In the genomic region with DNA sequence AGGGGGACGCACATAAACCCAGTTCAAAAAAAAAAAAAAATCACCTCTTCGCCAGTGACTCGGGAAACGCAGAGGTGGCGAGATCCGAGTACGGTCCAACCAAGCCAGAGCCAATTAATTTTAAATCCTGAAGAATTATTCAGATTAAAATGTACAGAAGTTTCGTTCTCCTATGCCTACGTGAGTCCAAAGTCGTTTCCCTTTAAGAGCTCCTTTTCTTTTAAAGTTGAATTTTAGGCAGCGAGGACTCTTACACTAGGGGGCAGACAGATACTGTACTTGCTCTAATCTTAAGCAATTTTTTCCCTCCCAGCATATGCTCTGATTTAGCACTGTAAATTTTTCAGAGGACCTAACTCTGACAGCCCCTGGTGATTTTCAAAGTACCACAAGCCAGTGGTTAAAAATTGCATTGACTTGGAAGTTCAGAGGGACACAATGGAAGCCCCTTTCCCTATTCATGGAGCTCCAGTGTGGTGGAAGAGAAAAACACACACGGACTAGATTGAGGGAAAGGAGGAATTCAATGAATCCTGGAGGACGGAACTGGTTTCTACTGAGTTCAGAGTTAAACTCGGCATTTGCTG, we compare ENCODE assay signal across 8 cellular contexts. TPM values are rescaled to one million over a fixed set of nuclear protein-coding genes. Genes with fewer than 3 reads are reported as not detected.
DNase-seq lines count a peak whose midpoint lies in the region; ATAC-seq and TF ChIP-seq lines count a peak whose summit lies in the region.

No MANE protein-coding gene starts in this region.

- POLR2A ChIA-PET in CD4-positive, alpha-beta T cell (lab: Charles Lee), result no interaction called here

- H3K27me3 Mint-ChIP-seq in CD4-positive, alpha-beta T cell, result peaks cover 83% of the 10 kb centered on the region

- CTCF ChIA-PET in CD4-positive, alpha-beta T cell (lab: Charles Lee), result no interaction called here

- no peaks in the 10 kb centered on the region for H3K9me3 ChIP-seq in liver (ENCODE audit: control insufficient read depth in 4 of 4, low read length in 3 of 4)
- no peaks in the 10 kb centered on the region for H3K9me3 ChIP-seq in upper lobe of left lung
- peaks cover 5% of the 10 kb centered on the region for H3K9me3 ChIP-seq in CD4-positive, alpha-beta T cell (ENCODE audit: control insufficient read depth, low read length)

- intact Hi-C loops in CD4-positive, alpha-beta T cell (cut with DNase I, micrococcal nuclease), result no loop called here

- H3K36me3 ChIP-seq in liver (ENCODE audit: control insufficient read depth in 4 of 4, insufficient read depth in 3 of 4, low read depth in 1 of 4, low read length in 3 of 4), result no peaks in the 10 kb centered on the region
- H3K36me3 ChIP-seq in upper lobe of left lung, result no peaks in the 10 kb centered on the region

- peaks cover 24% of the 10 kb centered on the region for H3K4me1 Mint-ChIP-seq in CD4-positive, alpha-beta T cell (ENCODE audit: low read depth)

- H3K4me3 Mint-ChIP-seq in CD4-positive, alpha-beta T cell, result no peak overlapping the region

- H3K4me1 ChIP-seq in liver (ENCODE audit: control insufficient read depth in 4 of 4, insufficient read depth in 4 of 4, low read length in 3 of 4), result peaks cover 3 to 42% (median 39%) of the 10 kb centered on the region in 4 donors
- H3K4me1 ChIP-seq in upper lobe of left lung, result peaks cover 1 to 15% (median 9%) of the 10 kb centered on the region in 4 donors

- WGBS in liver, result 3% methylated on average over 14 of the region's 14 CpGs
- WGBS in upper lobe of left lung, 2 donors, result 7 to 14% methylated on average over 14 of the region's 14 CpGs

- H3K27me3 ChIP-seq in liver (ENCODE audit: control insufficient read depth in 4 of 4, insufficient read depth in 4 of 4, low read length in 3 of 4), result no peaks in the 10 kb centered on the region
- H3K27me3 ChIP-seq in upper lobe of left lung, result peaks cover 0 to 13% (median 6%) of the 10 kb centered on the region in 4 donors
- H3K27me3 ChIP-seq in CD4-positive, alpha-beta T cell (ENCODE audit: control insufficient read depth, insufficient read depth, low read length), result peaks cover 87% of the 10 kb centered on the region

- peak; percentile 80 for TF ChIP-seq CTCF in liver (IDR thresholded peaks at IDR 0.05; ENCODE audit: low read depth, low read length, missing input control)
- peak; percentile 44 to 72 (median 62) for TF ChIP-seq CTCF in upper lobe of left lung (IDR thresholded peaks at IDR 0.05)
- no peak for TF ChIP-seq CTCF in CD4-positive, alpha-beta T cell (IDR thresholded peaks at IDR 0.05)

- no peak for TF ChIP-seq POLR2A in upper lobe of left lung (IDR thresholded peaks at IDR 0.05)

- no peaks in the 10 kb centered on the region for H3K36me3 Mint-ChIP-seq in CD4-positive, alpha-beta T cell (ENCODE audit: low read depth)

- ATAC-seq in HG02678 (IDR thresholded peaks at IDR 0.05; ENCODE audit: unreplicated experiment) (peak; percentile 21), upper lobe of left lung (ENCODE audit: low FRiP score in 2 of 2) (peak; percentile 69 to 75), HG03095 (IDR thresholded peaks at IDR 0.05; ENCODE audit: unreplicated experiment) (no peak)
- ATAC-seq in CD4-positive, alpha-beta T cell (ENCODE audit: poor library complexity), result no peak

- DNase-seq in DMS79 treated with DMSO at 0.1 percent for 48 hours (lab: John Stamatoyannopoulos, UW) (peak; percentile 43), NCI-H82 (lab: John Stamatoyannopoulos, UW) (peak; percentile 81), upper lobe of left lung (no peak)
- DNase-seq in CD4-positive, alpha-beta T cell, result no peak

- H3K9me3 Mint-ChIP-seq in CD4-positive, alpha-beta T cell, result peaks cover 4% of the 10 kb centered on the region

- peak overlapping the region; percentile 62 to 90 for H3K9ac ChIP-seq in liver (ENCODE audit: low read depth in 1 of 2, low read length in 2 of 2)

- no peak for TF ChIP-seq EP300 in upper lobe of left lung (IDR thresholded peaks at IDR 0.05)

- peak; percentile 89 to 93 for TF ChIP-seq RAD21 in liver (IDR thresholded peaks at IDR 0.05)

- peak overlapping the region; percentile 75 for H3K27ac ChIP-seq in cingulate gyrus (ENCODE audit: low read depth, low read length)
- H3K27ac ChIP-seq in liver (ENCODE audit: low read depth in 1 of 2, low read length in 2 of 2), result peak overlapping the region; percentile 65 to 86
- peak overlapping the region; percentile 48 to 93 (median 91) for H3K27ac ChIP-seq in upper lobe of left lung
- H3K27ac ChIP-seq in CD4-positive, alpha-beta T cell (ENCODE audit: low read depth, low read length), result no peak overlapping the region

- H3K4me3 ChIP-seq in liver (ENCODE audit: low read depth in 1 of 3, low read length in 3 of 3) (peak overlapping the region; percentile 60 to 88 (median 79)), upper lobe of left lung (peak overlapping the region; percentile 32 to 55 (median 48))

- H3K27ac Mint-ChIP-seq in CD4-positive, alpha-beta T cell, result no peak overlapping the region

TF ChIP-seq in liver, 16 proteins besides CTCF, POLR2A, EP300 and RAD21:
- TF ChIP-seq GABPA (IDR thresholded peaks at IDR 0.05 in 1 of 2, conservative IDR thresholded peaks at IDR 0.05 in 1 of 2) (no peak), JUND (IDR thresholded peaks at IDR 0.05) (peak in 1 of 2 donors; percentile 10), NR2F2 (IDR thresholded peaks at IDR 0.05) (peak; percentile 41), HNF4A (conservative IDR thresholded peaks at IDR 0.05) (peak; percentile 63 to 85), FOXA2 (IDR thresholded peaks at IDR 0.05) (no peak), SP1 (IDR thresholded peaks at IDR 0.05) (peak; percentile 28), EGR1 (IDR thresholded peaks at IDR 0.05; ENCODE audit: low read depth in 2 of 2) (no peak), TAF1 (conservative IDR thresholded peaks at IDR 0.05) (peak; percentile 24), YY1 (IDR thresholded peaks at IDR 0.05) (peak; percentile 17), HNF4G (IDR thresholded peaks at IDR 0.05) (peak; percentile 33), RXRA (IDR thresholded peaks at IDR 0.05) (peak in 1 of 2 donors; percentile 16), FOXA1 (IDR thresholded peaks at IDR 0.05) (no peak)
- TF ChIP-seq, protein P1, sequence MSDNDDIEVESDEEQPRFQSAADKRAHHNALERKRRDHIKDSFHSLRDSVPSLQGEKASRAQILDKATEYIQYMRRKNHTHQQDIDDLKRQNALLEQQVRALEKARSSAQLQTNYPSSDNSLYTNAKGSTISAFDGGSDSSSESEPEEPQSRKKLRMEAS (IDR thresholded peaks at IDR 0.05), result peak; percentile 41
- TF ChIP-seq, protein P2, sequence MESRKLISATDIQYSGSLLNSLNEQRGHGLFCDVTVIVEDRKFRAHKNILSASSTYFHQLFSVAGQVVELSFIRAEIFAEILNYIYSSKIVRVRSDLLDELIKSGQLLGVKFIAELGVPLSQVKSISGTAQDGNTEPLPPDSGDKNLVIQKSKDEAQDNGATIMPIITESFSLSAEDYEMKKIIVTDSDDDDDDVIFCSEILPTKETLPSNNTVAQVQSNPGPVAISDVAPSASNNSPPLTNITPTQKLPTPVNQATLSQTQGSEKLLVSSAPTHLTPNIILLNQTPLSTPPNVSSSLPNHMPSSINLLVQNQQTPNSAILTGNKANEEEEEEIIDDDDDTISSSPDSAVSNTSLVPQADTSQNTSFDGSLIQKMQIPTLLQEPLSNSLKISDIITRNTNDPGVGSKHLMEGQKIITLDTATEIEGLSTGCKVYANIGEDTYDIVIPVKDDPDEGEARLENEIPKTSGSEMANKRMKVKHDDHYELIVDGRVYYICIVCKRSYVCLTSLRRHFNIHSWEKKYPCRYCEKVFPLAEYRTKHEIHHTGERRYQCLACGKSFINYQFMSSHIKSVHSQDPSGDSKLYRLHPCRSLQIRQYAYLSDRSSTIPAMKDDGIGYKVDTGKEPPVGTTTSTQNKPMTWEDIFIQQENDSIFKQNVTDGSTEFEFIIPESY (IDR thresholded peaks at IDR 0.05), result no peak
- TF ChIP-seq, protein P3, sequence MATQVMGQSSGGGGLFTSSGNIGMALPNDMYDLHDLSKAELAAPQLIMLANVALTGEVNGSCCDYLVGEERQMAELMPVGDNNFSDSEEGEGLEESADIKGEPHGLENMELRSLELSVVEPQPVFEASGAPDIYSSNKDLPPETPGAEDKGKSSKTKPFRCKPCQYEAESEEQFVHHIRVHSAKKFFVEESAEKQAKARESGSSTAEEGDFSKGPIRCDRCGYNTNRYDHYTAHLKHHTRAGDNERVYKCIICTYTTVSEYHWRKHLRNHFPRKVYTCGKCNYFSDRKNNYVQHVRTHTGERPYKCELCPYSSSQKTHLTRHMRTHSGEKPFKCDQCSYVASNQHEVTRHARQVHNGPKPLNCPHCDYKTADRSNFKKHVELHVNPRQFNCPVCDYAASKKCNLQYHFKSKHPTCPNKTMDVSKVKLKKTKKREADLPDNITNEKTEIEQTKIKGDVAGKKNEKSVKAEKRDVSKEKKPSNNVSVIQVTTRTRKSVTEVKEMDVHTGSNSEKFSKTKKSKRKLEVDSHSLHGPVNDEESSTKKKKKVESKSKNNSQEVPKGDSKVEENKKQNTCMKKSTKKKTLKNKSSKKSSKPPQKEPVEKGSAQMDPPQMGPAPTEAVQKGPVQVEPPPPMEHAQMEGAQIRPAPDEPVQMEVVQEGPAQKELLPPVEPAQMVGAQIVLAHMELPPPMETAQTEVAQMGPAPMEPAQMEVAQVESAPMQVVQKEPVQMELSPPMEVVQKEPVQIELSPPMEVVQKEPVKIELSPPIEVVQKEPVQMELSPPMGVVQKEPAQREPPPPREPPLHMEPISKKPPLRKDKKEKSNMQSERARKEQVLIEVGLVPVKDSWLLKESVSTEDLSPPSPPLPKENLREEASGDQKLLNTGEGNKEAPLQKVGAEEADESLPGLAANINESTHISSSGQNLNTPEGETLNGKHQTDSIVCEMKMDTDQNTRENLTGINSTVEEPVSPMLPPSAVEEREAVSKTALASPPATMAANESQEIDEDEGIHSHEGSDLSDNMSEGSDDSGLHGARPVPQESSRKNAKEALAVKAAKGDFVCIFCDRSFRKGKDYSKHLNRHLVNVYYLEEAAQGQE (IDR thresholded peaks at IDR 0.05), result peak; percentile 19
- TF ChIP-seq, protein P4, sequence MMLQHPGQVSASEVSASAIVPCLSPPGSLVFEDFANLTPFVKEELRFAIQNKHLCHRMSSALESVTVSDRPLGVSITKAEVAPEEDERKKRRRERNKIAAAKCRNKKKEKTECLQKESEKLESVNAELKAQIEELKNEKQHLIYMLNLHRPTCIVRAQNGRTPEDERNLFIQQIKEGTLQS (IDR thresholded peaks at IDR 0.05), result no peak
TF ChIP-seq in liver: peak in this region for 10.

RNA-seq across cellular contexts. Expression of a gene that starts 3.3 kb away (rescaled TPM):
- total RNA-seq in liver (1 to 10 TPM; 5.9 to 6.4 TPM), upper lobe of left lung (10 to 100 TPM; 10.8 to 64.7 (median 30.1) TPM)
- polyA plus RNA-seq in liver, result 10 to 100 TPM; 12.0 to 22.4 TPM
- total RNA-seq in CD4-positive, alpha-beta T cell, result not detected

Comparison
In these comparisons a context has a peak if more than half of its experiments do, and no peak if none do; other contexts are left out.
1. DNase-seq: peak in DMS79 treated with DMSO at 0.1 percent for 48 hours (single experiment) and NCI-H82 (single experiment); none in upper lobe of left lung (0 of 2) and CD4-positive, alpha-beta T cell (0 of 10).
2. ATAC-seq: peak in HG02678 (single experiment) and upper lobe of left lung (2 of 2); none in CD4-positive, alpha-beta T cell (single experiment) and HG03095 (single experiment).
3. RNA of a gene that starts 3.3 kb away (total RNA-seq): 10.8 to 64.7 TPM in upper lobe of left lung and 5.9 to 6.4 TPM in liver; not detected in CD4-positive, alpha-beta T cell; every median in the first group is over 4 times any median in the second.